Comparison of ENCODE assay signal across 8 cellular contexts in the genomic region with DNA sequence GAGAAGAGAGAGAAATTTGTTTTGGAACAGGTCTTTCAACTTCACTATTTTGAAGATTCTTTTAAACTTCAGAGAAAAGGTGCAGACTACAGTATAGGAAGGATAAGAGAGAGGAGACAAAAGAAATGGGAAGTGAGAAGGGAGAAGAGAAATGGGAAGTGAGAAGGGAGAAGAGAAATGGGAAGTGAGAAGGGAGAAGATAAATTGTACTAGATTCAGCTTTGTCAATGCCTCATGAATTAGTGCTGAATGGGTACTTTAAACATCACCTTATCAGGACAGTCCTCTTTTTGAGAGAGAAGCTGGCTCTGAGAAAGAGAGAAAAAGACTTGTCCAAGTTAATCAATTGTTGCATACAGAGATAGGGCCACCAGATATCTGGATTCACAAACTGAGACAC. TPM values are rescaled to one million over a fixed set of nuclear protein-coding genes. Genes with fewer than 3 reads are reported as not detected.
A peak's percentile ranks its signal among the peaks of the same experiment; 100 is the strongest.
DNase-seq lines count a peak whose midpoint lies in the region; ATAC-seq, FAIRE-seq and TF ChIP-seq lines count a peak whose summit lies in the region.

No MANE protein-coding gene starts in this region.

- no peak overlapping the region for H3K4me2 ChIP-seq in Karpas-422 (ENCODE audit: low read depth, low read length, poor library complexity, severe bottlenecking)

- intact Hi-C loops in CD4-positive, alpha-beta T cell (cut with DNase I, micrococcal nuclease): no loop called here

- no peak overlapping the region for H3K9ac ChIP-seq in Karpas-422 (ENCODE audit: low read length)

- no peaks in the 10 kb centered on the region for H3K9me3 ChIP-seq in small intestine (ENCODE audit: control insufficient read depth, low read depth)
- H3K9me3 ChIP-seq in Karpas-422 (ENCODE audit: low read length): peaks cover 4% of the 10 kb centered on the region; the same call in 1 of the 2 replicates
- no peaks in the 10 kb centered on the region for H3K9me3 ChIP-seq in CD4-positive, alpha-beta T cell (ENCODE audit: control insufficient read depth, low read length)

- CTCF ChIA-PET in CD4-positive, alpha-beta T cell (lab: Charles Lee): no interaction called here

- no peak overlapping the region for H2AFZ ChIP-seq in Karpas-422 (ENCODE audit: low read length)

- H3K27me3 ChIP-seq in small intestine (ENCODE audit: control insufficient read depth in 2 of 2, insufficient read depth in 2 of 2, low read length in 2 of 2) (peaks cover 3 to 10% of the 10 kb centered on the region in 2 donors), Karpas-422 (ENCODE audit: low read length) (no peaks in the 10 kb centered on the region)
- H3K27me3 ChIP-seq in CD4-positive, alpha-beta T cell (ENCODE audit: control insufficient read depth, insufficient read depth, low read length): peaks cover 32% of the 10 kb centered on the region

- H3K4me1 ChIP-seq in small intestine (ENCODE audit: control insufficient read depth in 2 of 2, insufficient read depth in 1 of 2, low read depth in 1 of 2, low read length in 1 of 2): no peaks in the 10 kb centered on the region
- H3K4me1 ChIP-seq in Karpas-422 (ENCODE audit: low read length): no peaks in the 10 kb centered on the region

- H3K27me3 Mint-ChIP-seq in activated T-cell treated with anti-CD3 and anti-CD28 coated beads, Interleukin-2, amount 50 U/mL, for 24 hours: peaks cover 75% of the 10 kb centered on the region
- H3K27me3 Mint-ChIP-seq in CD4-positive, alpha-beta T cell: peaks cover 75% of the 10 kb centered on the region

- peak overlapping the region; percentile 57 for H3K4me3 Mint-ChIP-seq in activated T-cell treated with anti-CD3 and anti-CD28 coated beads, Interleukin-2, amount 50 U/mL, for 24 hours
- H3K4me3 Mint-ChIP-seq in CD4-positive, alpha-beta T cell: no peak overlapping the region

- no peak for ATAC-seq in CD4-positive, alpha-beta T cell (ENCODE audit: poor library complexity)

- TF ChIP-seq CTCF in fibroblast of the aortic adventitia (IDR thresholded peaks at IDR 0.05; ENCODE audit: insufficient read depth, low read length): no peak
- no peak for TF ChIP-seq CTCF in CD4-positive, alpha-beta T cell (IDR thresholded peaks at IDR 0.05)

- H3K27ac Mint-ChIP-seq in activated T-cell treated with anti-CD3 and anti-CD28 coated beads, Interleukin-2, amount 50 U/mL, for 24 hours: no peak overlapping the region
- H3K27ac Mint-ChIP-seq in CD4-positive, alpha-beta T cell: no peak overlapping the region

- H3K36me3 ChIP-seq in small intestine (ENCODE audit: control insufficient read depth in 2 of 2, insufficient read depth in 2 of 2, low read length in 2 of 2): no peaks in the 10 kb centered on the region
- H3K36me3 ChIP-seq in Karpas-422 (ENCODE audit: insufficient read depth, low read length): no peaks in the 10 kb centered on the region

- peaks cover 8% of the 10 kb centered on the region for H3K4me1 Mint-ChIP-seq in activated T-cell treated with anti-CD3 and anti-CD28 coated beads, Interleukin-2, amount 50 U/mL, for 24 hours (ENCODE audit: low read depth)
- peaks cover 8% of the 10 kb centered on the region for H3K4me1 Mint-ChIP-seq in CD4-positive, alpha-beta T cell (ENCODE audit: low read depth)

- no peaks in the 10 kb centered on the region for H3K79me2 ChIP-seq in Karpas-422 (ENCODE audit: low read length)

- DNase-seq in activated T-cell treated with anti-CD3 and anti-CD28 coated beads, Interleukin-2, amount 50 U/mL, for 24 hours: no peak
- DNase-seq in activated T-cell treated with anti-CD3 and anti-CD28 coated beads, Interleukin-2, amount 50 U/mL, for 1 hour: no peak
- DNase-seq in NOMO-1 treated with dmso at 0.1 percent for 144 hours (lab: John Stamatoyannopoulos, UW; ENCODE audit: unreplicated experiment): peak; percentile 9
- no peak for DNase-seq in fibroblast of the aortic adventitia (ENCODE audit: low read depth)
- DNase-seq in small intestine: no peak
- DNase-seq in Karpas-422: no peak
- DNase-seq in NCI-H187 (lab: John Stamatoyannopoulos, UW): no peak
- DNase-seq in CD4-positive, alpha-beta T cell: no peak

- H3K4me3 ChIP-seq in fibroblast of the aortic adventitia (ENCODE audit: low read depth, low read length) (peak overlapping the region; percentile 74), small intestine (ENCODE audit: low read depth in 1 of 2, low read length in 2 of 2) (peak overlapping the region; percentile 41 to 54), Karpas-422 (ENCODE audit: low read length) (no peak overlapping the region)

- H3K36me3 Mint-ChIP-seq in activated T-cell treated with anti-CD3 and anti-CD28 coated beads, Interleukin-2, amount 50 U/mL, for 24 hours (ENCODE audit: low read depth): no peaks in the 10 kb centered on the region
- no peaks in the 10 kb centered on the region for H3K36me3 Mint-ChIP-seq in CD4-positive, alpha-beta T cell (ENCODE audit: low read depth)

- POLR2A ChIA-PET in CD4-positive, alpha-beta T cell (lab: Charles Lee): no interaction called here

- no peak for FAIRE-seq in small intestine (lab: Jason Lieb, UNC)

- no peaks in the 10 kb centered on the region for H3K9me3 Mint-ChIP-seq in activated T-cell treated with anti-CD3 and anti-CD28 coated beads, Interleukin-2, amount 50 U/mL, for 24 hours
- H3K9me3 Mint-ChIP-seq in CD4-positive, alpha-beta T cell: no peaks in the 10 kb centered on the region

- no peaks in the 10 kb centered on the region for H4K20me1 ChIP-seq in Karpas-422 (ENCODE audit: insufficient read depth, low read depth, low read length)

- no peaks in the 10 kb centered on the region for H3K9me2 ChIP-seq in Karpas-422 (replicated peaks; ENCODE audit: insufficient read depth, low read length)

- no peak overlapping the region for H3K27ac ChIP-seq in small intestine (ENCODE audit: low read depth in 1 of 2, low read length in 1 of 2)
- no peak overlapping the region for H3K27ac ChIP-seq in Karpas-422 (ENCODE audit: low read length)
- H3K27ac ChIP-seq in CD4-positive, alpha-beta T cell (ENCODE audit: low read depth, low read length): no peak overlapping the region

RNA-seq across cellular contexts. Expression of gene P3H2, which starts 1.0 kb away (rescaled TPM):
- 4.0 and 15.6 TPM in 2 replicates for total RNA-seq in fibroblast of the aortic adventitia (ENCODE audit: low replicate concordance)
- 1 to 10 TPM in 1 of 3 donors, under 1 TPM in 2; 0.22 to 1.7 (median 0.27) TPM for polyA plus RNA-seq in small intestine
- total RNA-seq in Karpas-422 (2014; rRNA removed; shearing (Covaris generic); ENCODE audit: low replicate concordance): not detected in 2 replicates
- not detected for total RNA-seq in CD4-positive, alpha-beta T cell
